Comparison of ENCODE assay signal across 29 cellular contexts in genomic region chr21:43578677-43579313, GRCh38.
DNase-seq lines count a peak whose midpoint lies in the region; ATAC-seq, FAIRE-seq and TF ChIP-seq lines count a peak whose summit lies in the region.
"Had no signal": no experiment of that assay in that cellular context is flagged by ENCODE, and none has a peak within 500 bp of the region (broad histone marks: within the 10 kb centered on the region; RNA-seq: fewer than 3 reads in every experiment).

No MANE protein-coding gene starts in this region.

- H3K4me3 ChIP-seq in AG10803 (ENCODE audit: low read length): no peak overlapping the region
- no peak overlapping the region for H3K4me3 ChIP-seq in astrocyte (ENCODE audit: insufficient read depth, low read depth, low read length)
- no peak overlapping the region for H3K4me3 ChIP-seq in fibroblast of the aortic adventitia (ENCODE audit: low read depth, low read length)
- no peak overlapping the region for H3K4me3 ChIP-seq in Peyer's patch
- H3K4me3 ChIP-seq: ovary, right lobe of liver, SK-N-MC, thyroid gland had no signal

- no peak for ATAC-seq in HG03135 (IDR thresholded peaks at IDR 0.05; ENCODE audit: unreplicated experiment)
- ATAC-seq: activated CD4-positive, alpha-beta T cell treated with anti-CD3 and anti-CD28 coated beads for 36 hours; activated naive CD8-positive, alpha-beta T cell treated with anti-CD3 and anti-CD28 coated beads, Interleukin-2, amount 50 U/mL, for 24 hours; natural killer cell had no signal

- H3K4me2 ChIP-seq in astrocyte (ENCODE audit: low read length): no peak overlapping the region

- H3K27ac ChIP-seq in astrocyte (ENCODE audit: low read depth, low read length) (no peak overlapping the region), Peyer's patch (no peak overlapping the region)
- H3K27ac ChIP-seq: ovary, right lobe of liver, SK-N-MC, thyroid gland had no signal

- H3K27me3 Mint-ChIP-seq in astrocyte (ENCODE audit: low read depth, unreplicated experiment) (no peaks in the 10 kb centered on the region), nephron (ENCODE audit: low read depth) (no peaks in the 10 kb centered on the region)
- H3K27me3 Mint-ChIP-seq: activated CD4-positive, alpha-beta T cell treated with anti-CD3 and anti-CD28 coated beads for 36 hours; activated naive CD8-positive, alpha-beta T cell treated with anti-CD3 and anti-CD28 coated beads, Interleukin-2, amount 50 U/mL, for 24 hours; CD4-positive, alpha-beta T cell had no signal

- H3K9me3 Mint-ChIP-seq in astrocyte (ENCODE audit: unreplicated experiment) (no peaks in the 10 kb centered on the region), nephron (no peaks in the 10 kb centered on the region)
- H3K9me3 Mint-ChIP-seq: activated naive CD8-positive, alpha-beta T cell treated with anti-CD3 and anti-CD28 coated beads, Interleukin-2, amount 50 U/mL, for 24 hours; CD4-positive, alpha-beta T cell; dendritic cell treated with granulocyte-macrophage colony-stimulating factor and Interleukin-4, amounts not matched to agents 40 ng/mL and 50 ng/mL, for 4 days; natural killer cell; stimulated activated naive CD8-positive, alpha-beta T cell treated with anti-CD3 and anti-CD28 coated beads, Interleukin-15, Interleukin-2, amounts not matched to agents 100 ng/mL and 50 ng/mL, for 24 hours had no signal

- DNase-seq in AG10803 (ENCODE audit: low read depth) (peak; percentile 91), astrocyte (ENCODE audit: low read depth) (peak; percentile 84), fibroblast of the aortic adventitia (ENCODE audit: low read depth) (peak; percentile 81), Peyer's patch (no peak), EL (no peak), NCI-H1105 (lab: John Stamatoyannopoulos, UW) (no peak)
- DNase-seq: activated CD4-positive, alpha-beta T cell treated with anti-CD3 and anti-CD28 coated beads for 36 hours; activated gamma-delta T cell; activated naive CD8-positive, alpha-beta T cell treated with anti-CD3 and anti-CD28 coated beads, Interleukin-2, amount 50 U/mL, for 24 hours; CD4-positive, alpha-beta T cell; glutamatergic neuron; GOT3; KBM-7; midbrain; MM.1S; natural killer cell; NCI-H1436 treated with DMSO at 0.1 percent for 48 hours; NCI-H510A treated with DMSO at 0.1 percent for 48 hours; ovary; right lobe of liver; T-helper 2 cell; thyroid gland had no signal

- H3K27me3 ChIP-seq in astrocyte (ENCODE audit: insufficient read depth, low read length) (no peaks in the 10 kb centered on the region), Peyer's patch (no peaks in the 10 kb centered on the region)
- H3K27me3 ChIP-seq: ovary, right lobe of liver, thyroid gland had no signal

- H3K4me1 Mint-ChIP-seq in astrocyte (ENCODE audit: low read depth, unreplicated experiment) (peaks cover 13% of the 10 kb centered on the region), nephron (peaks cover 52% of the 10 kb centered on the region)
- H3K4me1 Mint-ChIP-seq: activated CD4-positive, alpha-beta T cell treated with anti-CD3 and anti-CD28 coated beads for 36 hours; activated naive CD8-positive, alpha-beta T cell treated with anti-CD3 and anti-CD28 coated beads, Interleukin-2, amount 50 U/mL, for 24 hours; natural killer cell had no signal

- H3K79me2 ChIP-seq in astrocyte (ENCODE audit: insufficient read depth, low read length): no peaks in the 10 kb centered on the region

- H4K20me1 ChIP-seq in astrocyte (ENCODE audit: insufficient read depth, low read length): no peaks in the 10 kb centered on the region

- H3K36me3 Mint-ChIP-seq in astrocyte (ENCODE audit: low read depth, unreplicated experiment) (peaks cover 13% of the 10 kb centered on the region), nephron (ENCODE audit: low read depth) (no peaks in the 10 kb centered on the region)
- H3K36me3 Mint-ChIP-seq: natural killer cell had no signal

- H3K36me3 ChIP-seq in astrocyte (ENCODE audit: insufficient read depth, low read length): no peaks in the 10 kb centered on the region
- no peaks in the 10 kb centered on the region for H3K36me3 ChIP-seq in Peyer's patch
- H3K36me3 ChIP-seq: ovary, right lobe of liver, thyroid gland had no signal

- no peak for TF ChIP-seq CTCF in AG10803 (conservative IDR thresholded peaks at IDR 0.05; ENCODE audit: low read length)
- no peak for TF ChIP-seq CTCF in astrocyte (IDR thresholded peaks at IDR 0.05; ENCODE audit: insufficient read depth, low read depth, low read length)
- no peak for TF ChIP-seq CTCF in fibroblast of the aortic adventitia (IDR thresholded peaks at IDR 0.05; ENCODE audit: insufficient read depth, low read length)
- TF ChIP-seq CTCF in nephron (IDR thresholded peaks at IDR 0.05; ENCODE audit: unreplicated experiment in 3 of 3): no peak
- TF ChIP-seq CTCF in Peyer's patch (IDR thresholded peaks at IDR 0.05): no peak

- no peak for FAIRE-seq in astrocyte (lab: Jason Lieb, UNC)
- FAIRE-seq: endometrium, RCC 7860 had no signal

- no peak overlapping the region for H3K27ac Mint-ChIP-seq in astrocyte (ENCODE audit: unreplicated experiment)
- peak overlapping the region in 2 of 3 experiments; percentile 4 to 64 for H3K27ac Mint-ChIP-seq in nephron
- H3K27ac Mint-ChIP-seq: activated CD4-positive, alpha-beta T cell treated with anti-CD3 and anti-CD28 coated beads for 36 hours; activated naive CD8-positive, alpha-beta T cell treated with anti-CD3 and anti-CD28 coated beads, Interleukin-2, amount 50 U/mL, for 24 hours; CD4-positive, alpha-beta T cell; dendritic cell treated with granulocyte-macrophage colony-stimulating factor and Interleukin-4, amounts not matched to agents 40 ng/mL and 50 ng/mL, for 4 days; natural killer cell; stimulated activated naive CD8-positive, alpha-beta T cell treated with anti-CD3 and anti-CD28 coated beads, Interleukin-15, Interleukin-2, amounts not matched to agents 100 ng/mL and 50 ng/mL, for 24 hours had no signal

- no peak for TF ChIP-seq POLR2A in Peyer's patch (IDR thresholded peaks at IDR 0.05)

- H3K4me1 ChIP-seq in astrocyte (ENCODE audit: insufficient read depth, low read length) (no peaks in the 10 kb centered on the region), Peyer's patch (peaks cover 0 to 7% (median 0%) of the 10 kb centered on the region in 4 donors)
- H3K4me1 ChIP-seq: right lobe of liver had no signal

- H3K4me3 Mint-ChIP-seq in astrocyte (ENCODE audit: unreplicated experiment) (no peak overlapping the region), nephron (no peak overlapping the region)
- H3K4me3 Mint-ChIP-seq: activated CD4-positive, alpha-beta T cell treated with anti-CD3 and anti-CD28 coated beads for 36 hours; activated naive CD8-positive, alpha-beta T cell treated with anti-CD3 and anti-CD28 coated beads, Interleukin-2, amount 50 U/mL, for 24 hours; CD4-positive, alpha-beta T cell; dendritic cell treated with granulocyte-macrophage colony-stimulating factor and Interleukin-4, amounts not matched to agents 40 ng/mL and 50 ng/mL, for 4 days; natural killer cell; stimulated activated naive CD8-positive, alpha-beta T cell treated with anti-CD3 and anti-CD28 coated beads, Interleukin-15, Interleukin-2, amounts not matched to agents 100 ng/mL and 50 ng/mL, for 24 hours had no signal

- no peaks in the 10 kb centered on the region for H3K9me3 ChIP-seq in astrocyte (ENCODE audit: insufficient read depth, low read depth, low read length)
- H3K9me3 ChIP-seq in Peyer's patch: no peaks in the 10 kb centered on the region
- H3K9me3 ChIP-seq: ovary, right lobe of liver, thyroid gland had no signal

- no peak overlapping the region for H2AFZ ChIP-seq in astrocyte (ENCODE audit: low read depth, low read length)

- no peak overlapping the region for H3K9ac ChIP-seq in astrocyte (ENCODE audit: low read length)

Comparison
In these comparisons a context has a peak if more than half of its experiments do, and no peak if none do; other contexts are left out.
1. DNase-seq: peak in AG10803 (single experiment), astrocyte (single experiment) and fibroblast of the aortic adventitia (single experiment); none in Peyer's patch (0 of 3), EL (single experiment) and NCI-H1105 (single experiment).